Comparison of ENCODE assay signal across 21 cellular contexts in genomic region chr7:30859202-30859939, GRCh38. TPM values are rescaled to one million over a fixed set of nuclear protein-coding genes. Genes with fewer than 3 reads are reported as not detected.
DNase-seq lines count a peak whose midpoint lies in the region; ATAC-seq and TF ChIP-seq lines count a peak whose summit lies in the region.
"Had no signal": no experiment of that assay in that cellular context is flagged by ENCODE, and none has a peak within 500 bp of the region (broad histone marks: within the 10 kb centered on the region; RNA-seq: fewer than 3 reads in every experiment).

No MANE protein-coding gene starts in this region.

- intact Hi-C loops in left colon (cut with DNase I, micrococcal nuclease): no loop called here

- no peaks in the 10 kb centered on the region for H4K20me1 ChIP-seq in BLaER1
- no peaks in the 10 kb centered on the region for H4K20me1 ChIP-seq in osteoblast (ENCODE audit: insufficient read depth, low read length)

- CTCF ChIA-PET in HEK293 (lab: Yijun Ruan, JAX): no interaction called here

- H3K4me3 ChIP-seq in BLaER1: no peak overlapping the region
- no peak overlapping the region for H3K4me3 ChIP-seq in HEK293 (ENCODE audit: low read depth, low read length)
- H3K4me3 ChIP-seq in osteoblast (ENCODE audit: insufficient read depth, low read length): no peak overlapping the region
- H3K4me3 ChIP-seq: GM12878, GM23338, HAP-1, Peyer's patch had no signal

- H3K4me1 ChIP-seq in BLaER1 (peaks cover 54% of the 10 kb centered on the region), HEK293 (ENCODE audit: control insufficient read depth, insufficient read depth, low read length) (no peaks in the 10 kb centered on the region), osteoblast (ENCODE audit: insufficient read depth, low read length) (peaks cover 4% of the 10 kb centered on the region)
- H3K4me1 ChIP-seq: HAP-1, Peyer's patch had no signal

- H3K36me3 ChIP-seq in BLaER1 (no peaks in the 10 kb centered on the region), HEK293 (ENCODE audit: control insufficient read depth in 2 of 2, insufficient read depth in 1 of 2, low read length in 2 of 2) (no peaks in the 10 kb centered on the region), osteoblast (ENCODE audit: insufficient read depth, low read length) (no peaks in the 10 kb centered on the region)
- H3K36me3 ChIP-seq: HAP-1, Peyer's patch had no signal

- H3K27ac ChIP-seq in BLaER1 (0 out of 2 replicates have a peak overlapping the region, but pooled peaks have one; percentile 16), HEK293 (ENCODE audit: extremely low read depth, low read depth, low read length) (no peak overlapping the region), osteoblast (ENCODE audit: low read depth, low read length) (no peak overlapping the region)
- H3K27ac ChIP-seq: KMS-11, Peyer's patch had no signal

- ATAC-seq in left colon: peak; percentile 41
- ATAC-seq: GM12878, GM23338 had no signal

- no peaks in the 10 kb centered on the region for H3K79me2 ChIP-seq in osteoblast (ENCODE audit: insufficient read depth, low read length)

- DNase-seq in left colon (no peak), osteoblast (ENCODE audit: insufficient read length, low spot score, missing footprints) (peak; percentile 61), UCSD-AML1 (lab: John Stamatoyannopoulos, UW; ENCODE audit: unreplicated experiment) (no peak), NCI-H187 (lab: John Stamatoyannopoulos, UW) (no peak), HUDEP-2 (lab: John Stamatoyannopoulos, UW; ENCODE audit: unreplicated experiment in 76 of 76) (no peak)
- DNase-seq: C1 segment of cervical spinal cord; CD4-positive, alpha-beta memory T cell; COR-L47; MM.1S; NCI-H1694; NCI-H2227 treated with DMSO at 0.1 percent for 48 hours; Peyer's patch; SK-N-SH had no signal

- H3K9ac ChIP-seq in BLaER1: no peak overlapping the region
- H3K9ac ChIP-seq: KMS-11, SK-N-SH had no signal

- no peak for TF ChIP-seq CTCF in HEK293 (tag by site-specific recombination; IDR thresholded peaks at IDR 0.05)
- TF ChIP-seq CTCF in osteoblast (IDR thresholded peaks at IDR 0.05; ENCODE audit: extremely low read depth, low read depth, low read length): no peak

- H3K9me3 ChIP-seq in BLaER1: no peaks in the 10 kb centered on the region
- no peaks in the 10 kb centered on the region for H3K9me3 ChIP-seq in HEK293 (ENCODE audit: control insufficient read depth, insufficient read depth, low read depth, low read length)
- no peaks in the 10 kb centered on the region for H3K9me3 ChIP-seq in osteoblast (ENCODE audit: low read depth, low read length)
- H3K9me3 ChIP-seq: HAP-1, Peyer's patch, SK-N-SH had no signal

- no peak overlapping the region for H2AFZ ChIP-seq in osteoblast (ENCODE audit: low read length)
- H2AFZ ChIP-seq: GM23338 had no signal

- POLR2A ChIA-PET in HEK293 (lab: Yijun Ruan, JAX): no interaction called here

- peak overlapping the region; percentile 47 for H3K4me2 ChIP-seq in BLaER1
- H3K4me2 ChIP-seq in osteoblast (ENCODE audit: insufficient read depth, low read length): no peak overlapping the region
- H3K4me2 ChIP-seq: GM23338, KMS-11, SK-N-SH had no signal

- H3K27me3 ChIP-seq in BLaER1 (no peaks in the 10 kb centered on the region), osteoblast (ENCODE audit: insufficient read depth, low read length) (no peaks in the 10 kb centered on the region)
- H3K27me3 ChIP-seq: Peyer's patch had no signal

TF ChIP-seq in HEK293, 187 proteins besides CTCF, POLR2A, EP300 and RAD21:
- peak; percentile 22; the same call in 1 of the 2 replicates for TF ChIP-seq GLIS1 (tag by site-specific recombination; IDR thresholded peaks at IDR 0.05)
- TF ChIP-seq ZNF324 (tag by site-specific recombination; IDR thresholded peaks at IDR 0.05): no peak

RNA-seq across cellular contexts. Expression of gene AQP1, which starts 52.3 kb away (rescaled TPM):
- total RNA-seq in left colon: 10 to 100 TPM; 27.6 to 45.5 TPM
- total RNA-seq in osteoblast: 0.59 and 0.72 TPM in 2 replicates
- total RNA-seq: CD4-positive, alpha-beta memory T cell; G401; OCI-LY7 had no signal

Comparison
In these comparisons a context has a peak if more than half of its experiments do, and no peak if none do; other contexts are left out.
1. RNA of gene AQP1, which starts 52.3 kb away (total RNA-seq): 27.6 to 45.5 TPM in left colon; 0.59 to 0.72 TPM in osteoblast; every median in the first group is over 10 times any median in the second.